ENCODE assay signal across 31 cellular contexts in genomic region chr2:170828533-170828916, GRCh38. TPM values are rescaled to one million over a fixed set of nuclear protein-coding genes. Genes with fewer than 3 reads are reported as not detected.
"Had no signal": no experiment of that assay in that cellular context is flagged by ENCODE, and none has a peak within 500 bp of the region (broad histone marks: within the 10 kb centered on the region; RNA-seq: fewer than 3 reads in every experiment).

No MANE protein-coding gene starts in this region.

- H3K36me3 ChIP-seq: brain microvascular endothelial cell, gastrocnemius medialis, heart left ventricle had no signal

- H3K27ac Mint-ChIP-seq: activated CD4-positive, alpha-beta memory T cell treated with anti-CD3 and anti-CD28 coated beads, Interleukin-2, amount 10 ng/mL, durations not matched to agents 7 days and 5 days; activated CD4-positive, alpha-beta T cell treated with anti-CD3 and anti-CD28 coated beads, Interleukin-2, amount 10 ng/mL, durations not matched to agents 7 days and 5 days; activated naive CD4-positive, alpha-beta T cell treated with anti-CD3 and anti-CD28 coated beads, Interleukin-2, amount 10 ng/mL, durations not matched to agents 7 days and 5 days; activated T-cell treated with anti-CD3 and anti-CD28 coated beads, Interleukin-2, amount 50 U/mL, for 24 hours; activated T-cell treated with anti-CD3 and anti-CD28 coated beads, Interleukin-2, amount 50 U/mL, for 72 hours had no signal

- H3K4me1 Mint-ChIP-seq: activated CD4-positive, alpha-beta T cell treated with anti-CD3 and anti-CD28 coated beads, Interleukin-2, amount 10 ng/mL, durations not matched to agents 7 days and 5 days; central memory CD8-positive, alpha-beta T cell had no signal

- H3K9me3 ChIP-seq: gastrocnemius medialis, heart left ventricle had no signal

- H3K36me3 Mint-ChIP-seq: activated naive CD4-positive, alpha-beta T cell treated with anti-CD3 and anti-CD28 coated beads, Interleukin-2, amount 50 U/mL, for 72 hours had no signal

- H3K9me3 Mint-ChIP-seq: activated CD4-positive, alpha-beta memory T cell treated with anti-CD3 and anti-CD28 coated beads, Interleukin-2, amount 10 ng/mL, durations not matched to agents 7 days and 5 days; activated CD4-positive, alpha-beta T cell treated with anti-CD3 and anti-CD28 coated beads, Interleukin-2, amount 10 ng/mL, durations not matched to agents 7 days and 5 days; activated naive CD4-positive, alpha-beta T cell treated with anti-CD3 and anti-CD28 coated beads, Interleukin-2, amount 10 ng/mL, durations not matched to agents 7 days and 5 days; activated naive CD4-positive, alpha-beta T cell treated with anti-CD3 and anti-CD28 coated beads, Interleukin-2, amount 50 U/mL, for 72 hours; activated T-cell treated with anti-CD3 and anti-CD28 coated beads, Interleukin-2, amount 50 U/mL, for 24 hours; activated T-cell treated with anti-CD3 and anti-CD28 coated beads, Interleukin-2, amount 50 U/mL, for 72 hours; central memory CD8-positive, alpha-beta T cell had no signal

- FAIRE-seq: astrocyte, bronchial epithelial cell, colon, endometrium had no signal

- ATAC-seq: activated naive CD4-positive, alpha-beta T cell treated with anti-CD3 and anti-CD28 coated beads, Interleukin-2, amount 50 U/mL, for 72 hours; activated T-cell treated with anti-CD3 and anti-CD28 coated beads, Interleukin-2, amount 50 U/mL, for 72 hours; esophagus mucosa; gastrocnemius medialis; heart left ventricle had no signal

- DNase-seq: activated CD4-positive, alpha-beta memory T cell treated with anti-CD3 and anti-CD28 coated beads, Interleukin-2, amount 10 ng/mL, durations not matched to agents 7 days and 5 days; activated CD4-positive, alpha-beta T cell treated with anti-CD3 and anti-CD28 coated beads for 1 hour; activated CD4-positive, alpha-beta T cell treated with anti-CD3 and anti-CD28 coated beads for 4 hours; activated CD4-positive, alpha-beta T cell treated with anti-CD3 and anti-CD28 coated beads, Interleukin-2, amount 10 ng/mL, durations not matched to agents 7 days and 5 days; activated CD4-positive, alpha-beta T cell treated with anti-CD3 and anti-CD28 coated beads, Interleukin-2, amount 50 U/mL, for 4 hours; activated CD8-positive, alpha-beta memory T cell treated with anti-CD3 and anti-CD28 coated beads, Interleukin-2, amount 50 U/mL, for 48 hours; activated gamma-delta T cell; activated naive CD4-positive, alpha-beta T cell; activated naive CD4-positive, alpha-beta T cell treated with anti-CD3 and anti-CD28 coated beads, Interleukin-2, amount 10 ng/mL, durations not matched to agents 7 days and 5 days; activated T-cell treated with anti-CD3 and anti-CD28 coated beads for 4 hours; activated T-cell treated with anti-CD3 and anti-CD28 coated beads, Interleukin-2, amount 50 U/mL, for 24 hours; activated T-cell treated with anti-CD3 and anti-CD28 coated beads, Interleukin-2, amount 50 U/mL, for 72 hours; amniotic stem cell; brain microvascular endothelial cell; effector CD8-positive, alpha-beta T cell; foreskin fibroblast; gastrocnemius medialis; glutamatergic neuron; heart left ventricle; T-helper 2 cell had no signal

- H3K27ac ChIP-seq: brain microvascular endothelial cell, gastrocnemius medialis, heart left ventricle had no signal

- H3K4me3 ChIP-seq: gastrocnemius medialis, heart left ventricle had no signal

- H3K4me3 Mint-ChIP-seq: activated CD4-positive, alpha-beta memory T cell treated with anti-CD3 and anti-CD28 coated beads, Interleukin-2, amount 10 ng/mL, durations not matched to agents 7 days and 5 days; activated CD4-positive, alpha-beta T cell treated with anti-CD3 and anti-CD28 coated beads, Interleukin-2, amount 10 ng/mL, durations not matched to agents 7 days and 5 days; activated naive CD4-positive, alpha-beta T cell treated with anti-CD3 and anti-CD28 coated beads, Interleukin-2, amount 10 ng/mL, durations not matched to agents 7 days and 5 days; activated T-cell treated with anti-CD3 and anti-CD28 coated beads, Interleukin-2, amount 50 U/mL, for 24 hours; activated T-cell treated with anti-CD3 and anti-CD28 coated beads, Interleukin-2, amount 50 U/mL, for 72 hours; central memory CD8-positive, alpha-beta T cell had no signal

RNA-seq across cellular contexts. Expression of gene GAD1, which starts 11.8 kb away (rescaled TPM):
- total RNA-seq: gastrocnemius medialis had no signal

RNA-seq across cellular contexts. Expression of gene ERICH2, which starts 58.3 kb away (rescaled TPM):
- total RNA-seq: activated CD4-positive, alpha-beta memory T cell treated with anti-CD3 and anti-CD28 coated beads, Interleukin-2, amount 10 ng/mL, durations not matched to agents 7 days and 5 days; activated CD4-positive, alpha-beta T cell treated with anti-CD3 and anti-CD28 coated beads, Interleukin-2, amount 10 ng/mL, durations not matched to agents 7 days and 5 days; activated naive CD4-positive, alpha-beta T cell treated with anti-CD3 and anti-CD28 coated beads, Interleukin-2, amount 50 U/mL, for 72 hours; cerebellum; dermis microvascular lymphatic vessel endothelial cell; epithelial cell of proximal tubule; esophagus mucosa; gastrocnemius medialis; T-helper 1 cell treated with Interleukin-12 subunit alpha and Interleukin-12 subunit beta and Interleukin-4 antibody, amounts not matched to agents 30 ng/mL and 1 ng/mL, for 36 hours had no signal
